In the genomic region with DNA sequence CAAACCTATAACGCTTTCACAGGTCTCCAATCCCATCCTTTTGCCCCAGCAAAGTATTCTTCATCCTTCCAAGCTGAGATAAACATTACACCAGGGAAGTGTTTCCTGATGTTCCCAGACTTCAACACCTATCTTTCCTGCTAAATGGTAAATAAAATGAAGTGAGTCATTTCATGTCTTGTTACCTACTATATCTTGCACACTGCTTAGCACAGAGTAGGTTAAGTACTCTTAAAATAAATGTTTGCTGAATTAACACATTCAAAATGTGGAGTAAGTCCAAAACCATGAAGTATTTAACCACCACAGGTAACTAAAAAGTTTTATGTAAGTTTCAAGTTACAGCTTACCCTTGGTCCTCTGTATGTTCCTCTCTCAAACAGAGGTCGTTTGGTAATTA, we compare ENCODE assay signal across 1 cellular context.
TF ChIP-seq lines count a peak whose summit lies in the region.

No MANE protein-coding gene starts in this region.

TF ChIP-seq in H1, 55 proteins besides CTCF, POLR2A, EP300 and RAD21:
- TF ChIP-seq SIN3A (conservative IDR thresholded peaks at IDR 0.05 in 1 of 2, IDR thresholded peaks at IDR 0.05 in 1 of 2; ENCODE audit: low read depth in 1 of 2, low read length in 2 of 2) (no peak), CREB1 (IDR thresholded peaks at IDR 0.05) (no peak), ASH2L (IDR thresholded peaks at IDR 0.05; ENCODE audit: low read length) (no peak)
